Comparison of ENCODE assay signal across 8 cellular contexts in genomic region chr2:30336978-30337841, GRCh38.
A peak's percentile ranks its signal among the peaks of the same experiment; 100 is the strongest.
DNase-seq lines count a peak whose midpoint lies in the region; ATAC-seq and TF ChIP-seq lines count a peak whose summit lies in the region.

No MANE protein-coding gene starts in this region.

- CTCF ChIA-PET in CD4-positive, alpha-beta memory T cell (lab: Charles Lee; ENCODE audit: partially characterized antibody) = interaction anchor here (0.5 to 6.5 kb wide), 20 partner anchors 10 to 373 kb away, joined by 3 to 85 read pairs (median 4); partner anchors contain the start of genes LBH and LCLAT1

- POLR2A ChIA-PET in CD4-positive, alpha-beta memory T cell (lab: Charles Lee; ENCODE audit: partially characterized antibody) = interaction anchor here (0.8 to 8.9 kb wide), 24 partner anchors 10 to 374 kb away, joined by 3 to 264 read pairs (median 5); partner anchors contain the start of genes LBH, LCLAT1 and YPEL5

- H3K9me3 ChIP-seq in CD4-positive, alpha-beta memory T cell (ENCODE audit: control insufficient read depth in 1 of 2, low read length in 2 of 2) = no peaks in the 10 kb centered on the region

- TF ChIP-seq CTCF in natural killer cell (IDR thresholded peaks at IDR 0.05) = no peak

- H3K27me3 ChIP-seq in CD4-positive, alpha-beta memory T cell (ENCODE audit: insufficient read depth, low read length) = no peaks in the 10 kb centered on the region

- H3K4me1 ChIP-seq in CD4-positive, alpha-beta memory T cell (ENCODE audit: insufficient read depth, low read length) = peaks cover 72% of the 10 kb centered on the region

- H3K4me1 Mint-ChIP-seq in CD4-positive, alpha-beta memory T cell = peaks cover 63 to 74% (median 70%) of the 10 kb centered on the region in 4 donors
- H3K4me1 Mint-ChIP-seq in natural killer cell = peaks cover 58 to 66% of the 10 kb centered on the region in 2 donors

- DNase-seq in CD4-positive, alpha-beta memory T cell = peak; percentile 58 to 66 (median 64)
- DNase-seq in activated CD8-positive, alpha-beta memory T cell treated with anti-CD3 and anti-CD28 coated beads for 24 hours = peak; percentile 79
- DNase-seq in natural killer cell = peak; percentile 29
- DNase-seq in globus pallidus (ENCODE audit: low spot score) = no peak
- no peak for DNase-seq in Right ventricle myocardium inferior (ENCODE audit: missing footprints)
- DNase-seq in left ventricle myocardium superior = no peak

- peaks cover 0 to 4% of the 10 kb centered on the region in 2 donors for H3K36me3 Mint-ChIP-seq in CD4-positive, alpha-beta memory T cell
- peaks cover 4% of the 10 kb centered on the region for H3K36me3 Mint-ChIP-seq in natural killer cell

- H3K9me3 Mint-ChIP-seq in CD4-positive, alpha-beta memory T cell = peaks cover 0 to 3% (median 0%) of the 10 kb centered on the region in 8 donors
- H3K9me3 Mint-ChIP-seq in natural killer cell = peaks cover 0 to 2% of the 10 kb centered on the region in 2 donors

- H3K36me3 ChIP-seq in CD4-positive, alpha-beta memory T cell (ENCODE audit: insufficient read depth, low read length) = no peaks in the 10 kb centered on the region

- H3K27me3 Mint-ChIP-seq in CD4-positive, alpha-beta memory T cell = no peaks in the 10 kb centered on the region
- no peaks in the 10 kb centered on the region for H3K27me3 Mint-ChIP-seq in natural killer cell (ENCODE audit: low read depth in 2 of 2)

- peak overlapping the region; percentile 76 to 89 (median 82) for H3K4me3 Mint-ChIP-seq in CD4-positive, alpha-beta memory T cell
- peak overlapping the region; percentile 91 for H3K4me3 Mint-ChIP-seq in natural killer cell

- H3K27ac Mint-ChIP-seq in CD4-positive, alpha-beta memory T cell = peak overlapping the region; percentile 94 to 97 (median 96)
- H3K27ac Mint-ChIP-seq in natural killer cell = peak overlapping the region; percentile 97 to 98

- ATAC-seq in GM19452 (IDR thresholded peaks at IDR 0.05; ENCODE audit: unreplicated experiment) (peak; percentile 94), HG03469 (IDR thresholded peaks at IDR 0.05; ENCODE audit: unreplicated experiment) (peak; percentile 76), natural killer cell (peak; percentile 84 to 90 (median 90)), Right ventricle myocardium inferior (no peak), left ventricle myocardium superior (no peak)

- H3K27ac ChIP-seq in CD4-positive, alpha-beta memory T cell (ENCODE audit: low read depth, low read length) = peak overlapping the region; percentile 58

- peak overlapping the region; percentile 10 to 61 for H3K4me3 ChIP-seq in CD4-positive, alpha-beta memory T cell (ENCODE audit: low read length in 2 of 2)

- intact Hi-C loops in CD4-positive, alpha-beta memory T cell (cut with micrococcal nuclease) = loop anchor here (1.0 to 10.0 kb wide), 9 partner anchors 22 to 191 kb away; partner anchors contain the start of gene LCLAT1
- intact Hi-C loops in natural killer cell (cut with micrococcal nuclease) (loop anchor here (1.0 to 2.0 kb wide), 4 partner anchors 21 to 106 kb away; partner anchors contain the start of gene LBH), Right ventricle myocardium inferior (cut with DNase I) (loop anchor here (1.0 to 5.0 kb wide), 2 partner anchors 8 to 35 kb away; no protein-coding TSS in a partner anchor), left ventricle myocardium superior (cut with micrococcal nuclease) (no loop called here)

Comparison
In these comparisons a context has a peak if more than half of its experiments do, and no peak if none do; other contexts are left out.
1. DNase-seq: peak in CD4-positive, alpha-beta memory T cell (5 of 5), activated CD8-positive, alpha-beta memory T cell treated with anti-CD3 and anti-CD28 coated beads for 24 hours (single experiment) and natural killer cell (single experiment); none in globus pallidus (single experiment), Right ventricle myocardium inferior (single experiment) and left ventricle myocardium superior (single experiment).
2. ATAC-seq: peak in GM19452 (single experiment), HG03469 (single experiment) and natural killer cell (3 of 3); none in Right ventricle myocardium inferior (single experiment) and left ventricle myocardium superior (single experiment).